9 cellular contexts compared by ENCODE assay signal in the genomic region with DNA sequence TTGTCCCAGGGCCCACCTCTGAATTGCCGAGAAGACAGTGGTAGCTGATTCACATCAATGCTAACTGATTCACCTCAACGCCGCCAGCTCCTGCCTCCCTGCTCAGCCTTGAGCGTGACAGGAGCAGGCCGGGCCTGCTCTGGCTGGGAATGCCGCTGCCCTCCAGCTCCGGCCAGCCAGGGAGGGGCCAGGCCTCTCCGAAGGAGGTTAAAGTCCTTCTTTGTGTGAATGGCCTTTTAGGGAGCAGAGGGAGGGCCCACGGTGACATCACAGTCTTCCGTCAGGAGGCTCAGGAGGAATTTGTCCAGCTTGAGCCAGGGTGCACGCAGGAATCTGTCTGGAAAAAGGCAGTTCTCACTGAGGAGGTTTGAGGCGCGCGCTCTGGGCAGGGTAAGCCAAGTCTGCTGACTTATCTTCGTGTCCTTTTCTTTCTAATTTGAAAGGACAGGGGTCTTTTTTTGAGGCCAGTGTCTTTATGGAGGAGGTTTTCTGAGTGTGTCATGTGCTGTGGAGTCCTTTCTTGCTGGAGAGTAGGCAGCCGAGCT.
DNase-seq lines count a peak whose midpoint lies in the region; ATAC-seq, FAIRE-seq and TF ChIP-seq lines count a peak whose summit lies in the region.
"Had no signal": no experiment of that assay in that cellular context is flagged by ENCODE, and none has a peak within 500 bp of the region (broad histone marks: within the 10 kb centered on the region; RNA-seq: fewer than 3 reads in every experiment).

No MANE protein-coding gene starts in this region.

- no peaks in the 10 kb centered on the region for H3K27me3 Mint-ChIP-seq in IgD-negative memory B cell

- peak; percentile 90 for ATAC-seq in HepG2
- no peak for ATAC-seq in GM21723 (IDR thresholded peaks at IDR 0.05; ENCODE audit: unreplicated experiment)
- ATAC-seq in GM19395 (IDR thresholded peaks at IDR 0.05; ENCODE audit: unreplicated experiment), result no peak

- H3K4me3 ChIP-seq in HepG2 (replicated peaks in 1 of 3; ENCODE audit: insufficient read depth in 1 of 3, low read depth in 2 of 3, low read length in 3 of 3) (peak overlapping the region; percentile 58 to 82 (median 76)), suprapubic skin (no peak overlapping the region)

- H3K9me3 Mint-ChIP-seq in IgD-negative memory B cell, result no peaks in the 10 kb centered on the region

- in situ Hi-C loops in HepG2 (cut with HindIII; ENCODE audit: extremely low pct_ligation_motif_present, low pct_unique_long_range_greater_than_20kb), result no loop called here

- H2AFZ ChIP-seq in HepG2 (ENCODE audit: low read length), result no peak overlapping the region

- CTCF ChIA-PET in HepG2 (lab: Yijun Ruan, JAX; ENCODE audit: low intra/inter-chr PET ratio, low total read pairs), result no interaction called here

- no peaks in the 10 kb centered on the region for H3K9me3 ChIP-seq in HepG2 (ENCODE audit: low read length)
- no peaks in the 10 kb centered on the region for H3K9me3 ChIP-seq in suprapubic skin

- FAIRE-seq in HepG2 (lab: Jason Lieb, UNC), result peak; percentile 96

- peaks cover 46% of the 10 kb centered on the region for H3K79me2 ChIP-seq in HepG2 (ENCODE audit: insufficient read depth, low read length)

- no TSS peak for BruUV-seq in HepG2 (replicated peaks; lab: Mats Ljungman, UMichigan)

- H3K27ac Mint-ChIP-seq in IgD-negative memory B cell, result peak overlapping the region; percentile 40 to 98 (median 94)

- POLR2A ChIA-PET in HepG2 (lab: Yijun Ruan, JAX), result interaction anchor here (0.6 to 3.9 kb wide), 8 partner anchors 9 to 418 kb away, joined by 3 to 35 read pairs (median 4); a partner anchor contains a TSS

- H3K27ac ChIP-seq in caudate nucleus (ENCODE audit: low read depth, low read length) (peak overlapping the region; percentile 75), HepG2 (ENCODE audit: extremely low read length, insufficient read depth, low read length) (peak overlapping the region; percentile 74), suprapubic skin (peak overlapping the region; percentile 68)

- TF ChIP-seq RAD21 in HepG2 (CRISPR knock-in tag; IDR thresholded peaks at IDR 0.05), result 0 out of 2 replicates have a peak, but pooled peaks have one; percentile 9

- H3K27me3 ChIP-seq in HepG2 (ENCODE audit: control insufficient read depth in 1 of 2, insufficient read depth in 2 of 2, low read length in 2 of 2) (no peaks in the 10 kb centered on the region; a peak in 1 of 5 replicates), suprapubic skin (no peaks in the 10 kb centered on the region)

- H3K4me1 ChIP-seq in HepG2 (ENCODE audit: insufficient read depth, low read length) (peaks cover 59% of the 10 kb centered on the region), suprapubic skin (peaks cover 13% of the 10 kb centered on the region)

- intact Hi-C loops in HepG2 (cut with micrococcal nuclease; ENCODE audit: unreplicated experiment), result loop anchor here (1.0 kb wide), 1 partner anchor 9 kb away; no protein-coding TSS in a partner anchor

- H3K9ac ChIP-seq in HepG2 (ENCODE audit: insufficient read depth, low read depth, low read length), result peak overlapping the region; percentile 90

- peak overlapping the region; percentile 98 for H3K4me2 ChIP-seq in HepG2 (ENCODE audit: low read depth, low read length)

- peak overlapping the region; percentile 73 to 92 (median 84) for H3K4me3 Mint-ChIP-seq in IgD-negative memory B cell

- peaks cover 77 to 88% (median 82%) of the 10 kb centered on the region in 3 donors for H3K4me1 Mint-ChIP-seq in IgD-negative memory B cell

- TF ChIP-seq CTCF in HepG2 (CRISPR knock-in tag; IDR thresholded peaks at IDR 0.05), result no peak
- TF ChIP-seq CTCF in suprapubic skin (IDR thresholded peaks at IDR 0.05), result no peak

- DNase-seq in caudate nucleus (lab: John Stamatoyannopoulos, UW) (peak in 15 of 61 donors; percentile 10 to 47 (median 24)), HepG2 (ENCODE audit: low spot score) (peak; percentile 95), suprapubic skin (ENCODE audit: low spot score in 2 of 2) (peak; percentile 75 to 88), NCI-H748 treated with DMSO at 0.1 percent for 48 hours (lab: John Stamatoyannopoulos, UW) (no peak), NCI-H146 (lab: John Stamatoyannopoulos, UW) (no peak)
- DNase-seq: NCI-H1105 had no signal

- TF ChIP-seq EP300 in HepG2 (IDR thresholded peaks at IDR 0.05; ENCODE audit: low read depth in 2 of 2, low read length in 2 of 2) (peak in 1 of 2 experiments; percentile 52; a peak in 1 of 4 replicates), HepG2 (CRISPR knock-in tag; IDR thresholded peaks at IDR 0.05; ENCODE audit: borderline replicate concordance) (no peak), suprapubic skin (IDR thresholded peaks at IDR 0.05) (peak; percentile 57)

- WGBS in HepG2 (ENCODE audit: low lambda C conversion rate), result 2% methylated on average over 16 of the region's 16 CpGs
- WGBS in suprapubic skin, result 64% methylated on average over 13 of the region's 16 CpGs

- TF ChIP-seq POLR2A in HepG2 (IDR thresholded peaks at IDR 0.05; ENCODE audit: insufficient read depth in 1 of 2, low read depth in 2 of 2, low read length in 2 of 2), result peak; percentile 65 to 84
- no peak for TF ChIP-seq POLR2A in suprapubic skin (IDR thresholded peaks at IDR 0.05)

- H3K36me3 ChIP-seq in HepG2 (replicated peaks in 1 of 2; ENCODE audit: control insufficient read depth in 1 of 2, insufficient read depth in 2 of 2, low read length in 2 of 2) (no peaks in the 10 kb centered on the region), suprapubic skin (no peaks in the 10 kb centered on the region)

- H4K20me1 ChIP-seq in HepG2 (ENCODE audit: insufficient read depth, low read length), result peaks cover 11% of the 10 kb centered on the region; the same call in 1 of the 2 replicates

- H3K36me3 Mint-ChIP-seq in IgD-negative memory B cell, result no peaks in the 10 kb centered on the region

TF ChIP-seq in HepG2, 621 proteins besides CTCF, POLR2A, EP300 and RAD21 (continues in another document):
- TF ChIP-seq, protein P1, sequence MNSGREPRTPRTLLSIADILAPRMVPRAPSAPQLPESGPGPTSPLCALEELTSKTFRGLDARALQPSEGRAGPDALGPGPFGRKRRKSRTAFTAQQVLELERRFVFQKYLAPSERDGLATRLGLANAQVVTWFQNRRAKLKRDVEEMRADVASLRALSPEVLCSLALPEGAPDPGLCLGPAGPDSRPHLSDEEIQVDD (CRISPR knock-in tag; IDR thresholded peaks at IDR 0.05; ENCODE audit: borderline replicate concordance), result no peak
- TF ChIP-seq, protein P2, sequence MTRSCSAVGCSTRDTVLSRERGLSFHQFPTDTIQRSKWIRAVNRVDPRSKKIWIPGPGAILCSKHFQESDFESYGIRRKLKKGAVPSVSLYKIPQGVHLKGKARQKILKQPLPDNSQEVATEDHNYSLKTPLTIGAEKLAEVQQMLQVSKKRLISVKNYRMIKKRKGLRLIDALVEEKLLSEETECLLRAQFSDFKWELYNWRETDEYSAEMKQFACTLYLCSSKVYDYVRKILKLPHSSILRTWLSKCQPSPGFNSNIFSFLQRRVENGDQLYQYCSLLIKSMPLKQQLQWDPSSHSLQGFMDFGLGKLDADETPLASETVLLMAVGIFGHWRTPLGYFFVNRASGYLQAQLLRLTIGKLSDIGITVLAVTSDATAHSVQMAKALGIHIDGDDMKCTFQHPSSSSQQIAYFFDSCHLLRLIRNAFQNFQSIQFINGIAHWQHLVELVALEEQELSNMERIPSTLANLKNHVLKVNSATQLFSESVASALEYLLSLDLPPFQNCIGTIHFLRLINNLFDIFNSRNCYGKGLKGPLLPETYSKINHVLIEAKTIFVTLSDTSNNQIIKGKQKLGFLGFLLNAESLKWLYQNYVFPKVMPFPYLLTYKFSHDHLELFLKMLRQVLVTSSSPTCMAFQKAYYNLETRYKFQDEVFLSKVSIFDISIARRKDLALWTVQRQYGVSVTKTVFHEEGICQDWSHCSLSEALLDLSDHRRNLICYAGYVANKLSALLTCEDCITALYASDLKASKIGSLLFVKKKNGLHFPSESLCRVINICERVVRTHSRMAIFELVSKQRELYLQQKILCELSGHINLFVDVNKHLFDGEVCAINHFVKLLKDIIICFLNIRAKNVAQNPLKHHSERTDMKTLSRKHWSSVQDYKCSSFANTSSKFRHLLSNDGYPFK (CRISPR knock-in tag; IDR thresholded peaks at IDR 0.05; ENCODE audit: borderline replicate concordance), result peak; percentile 50; the same call in 1 of the 2 replicates
- TF ChIP-seq, protein P3, sequence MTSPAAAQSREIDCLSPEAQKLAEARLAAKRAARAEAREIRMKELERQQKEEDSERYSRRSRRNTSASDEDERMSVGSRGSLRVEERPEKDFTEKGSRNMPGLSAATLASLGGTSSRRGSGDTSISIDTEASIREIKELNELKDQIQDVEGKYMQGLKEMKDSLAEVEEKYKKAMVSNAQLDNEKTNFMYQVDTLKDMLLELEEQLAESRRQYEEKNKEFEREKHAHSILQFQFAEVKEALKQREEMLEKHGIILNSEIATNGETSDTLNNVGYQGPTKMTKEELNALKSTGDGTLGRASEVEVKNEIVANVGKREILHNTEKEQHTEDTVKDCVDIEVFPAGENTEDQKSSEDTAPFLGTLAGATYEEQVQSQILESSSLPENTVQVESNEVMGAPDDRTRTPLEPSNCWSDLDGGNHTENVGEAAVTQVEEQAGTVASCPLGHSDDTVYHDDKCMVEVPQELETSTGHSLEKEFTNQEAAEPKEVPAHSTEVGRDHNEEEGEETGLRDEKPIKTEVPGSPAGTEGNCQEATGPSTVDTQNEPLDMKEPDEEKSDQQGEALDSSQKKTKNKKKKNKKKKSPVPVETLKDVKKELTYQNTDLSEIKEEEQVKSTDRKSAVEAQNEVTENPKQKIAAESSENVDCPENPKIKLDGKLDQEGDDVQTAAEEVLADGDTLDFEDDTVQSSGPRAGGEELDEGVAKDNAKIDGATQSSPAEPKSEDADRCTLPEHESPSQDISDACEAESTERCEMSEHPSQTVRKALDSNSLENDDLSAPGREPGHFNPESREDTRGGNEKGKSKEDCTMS (CRISPR knock-in tag; conservative IDR thresholded peaks at IDR 0.05), result no peak
- TF ChIP-seq ZNF878 (CRISPR knock-in tag; IDR thresholded peaks at IDR 0.05) (no peak), MYC (CRISPR knock-in tag; IDR thresholded peaks at IDR 0.05; ENCODE audit: borderline replicate concordance) (peak; percentile 47; the same call in 1 of the 2 replicates), ZNF773 (CRISPR knock-in tag; IDR thresholded peaks at IDR 0.05; ENCODE audit: borderline replicate concordance) (no peak), ZNF530 (CRISPR knock-in tag; IDR thresholded peaks at IDR 0.05; ENCODE audit: low read depth) (no peak), FOXA1 (IDR thresholded peaks at IDR 0.05) (no peak), FOXA1 (CRISPR knock-in tag; IDR thresholded peaks at IDR 0.05) (no peak), ZNF282 (IDR thresholded peaks at IDR 0.05; ENCODE audit: partially characterized antibody) (no peak), ZNF335 (CRISPR knock-in tag; IDR thresholded peaks at IDR 0.05) (no peak)
- TF ChIP-seq, protein P4, sequence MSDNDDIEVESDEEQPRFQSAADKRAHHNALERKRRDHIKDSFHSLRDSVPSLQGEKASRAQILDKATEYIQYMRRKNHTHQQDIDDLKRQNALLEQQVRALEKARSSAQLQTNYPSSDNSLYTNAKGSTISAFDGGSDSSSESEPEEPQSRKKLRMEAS (IDR thresholded peaks at IDR 0.05), result peak; percentile 75

Comparison
In these comparisons a context has a peak if more than half of its experiments do, and no peak if none do; other contexts are left out.
1. DNase-seq: peak in HepG2 (single experiment) and suprapubic skin (2 of 2); none in NCI-H748 treated with DMSO at 0.1 percent for 48 hours (single experiment) and NCI-H146 (single experiment).
2. POLR2A ChIP-seq: peak in HepG2 (2 of 2); none in suprapubic skin (0 of 2).
3. Peak in every context shown above with its lines, with median percentiles within 50 percentile points of each other: H3K27ac ChIP-seq.